ENCODE assay signal across 8 cellular contexts in the genomic region with DNA sequence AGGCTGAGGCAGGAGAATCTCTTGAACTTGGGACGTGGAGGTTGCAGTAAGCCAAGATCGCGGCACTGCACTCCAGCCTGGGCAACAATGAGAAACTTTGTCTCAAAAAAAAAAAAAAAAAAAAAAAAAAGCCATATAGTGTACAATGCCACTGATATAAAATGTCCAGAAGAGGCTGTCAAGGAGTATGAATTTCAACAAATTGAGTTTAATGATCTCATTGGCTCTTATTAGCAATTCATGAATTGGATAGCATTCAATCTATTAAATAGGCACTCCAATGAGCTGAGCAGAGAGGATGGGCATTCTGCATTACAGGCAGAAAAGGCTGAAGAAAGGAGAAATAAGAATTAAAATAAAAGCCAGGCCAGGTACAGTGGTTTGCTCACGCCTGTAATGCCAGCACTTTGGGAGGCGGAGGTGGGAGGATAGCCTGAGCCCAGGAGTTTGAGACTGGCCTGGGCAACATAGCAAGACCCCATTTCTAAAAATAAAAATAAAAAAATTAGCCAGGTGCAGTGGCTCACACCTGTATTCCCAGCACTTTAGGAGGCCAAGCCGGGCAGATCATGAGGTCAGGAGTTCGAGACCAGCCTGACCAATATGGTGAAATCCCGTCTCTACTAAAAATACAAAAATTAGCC. TPM values are rescaled to one million over a fixed set of nuclear protein-coding genes. Genes with fewer than 3 reads are reported as not detected.
A peak's percentile ranks its signal among the peaks of the same experiment; 100 is the strongest.
DNase-seq lines count a peak whose midpoint lies in the region; ATAC-seq and TF ChIP-seq lines count a peak whose summit lies in the region.

No MANE protein-coding gene starts in this region.

- DNase-seq in left ventricle myocardium inferior = no peak
- no peak for DNase-seq in Right ventricle myocardium inferior (ENCODE audit: missing footprints)
- no peak for DNase-seq in mesothelial cell of epicardium (ENCODE audit: low spot score in 2 of 2, unreplicated experiment in 2 of 2)
- no peak for DNase-seq in vagina (ENCODE audit: extremely low spot score in 2 of 2)
- DNase-seq in stimulated activated naive CD4-positive, alpha-beta T cell (lab: John Stamatoyannopoulos, UW) = no peak
- no peak for DNase-seq in cerebellar cortex (ENCODE audit: low spot score)

- H3K9me3 ChIP-seq in left ventricle myocardium inferior (replicated peaks) (no peaks in the 10 kb centered on the region), vagina (no peaks in the 10 kb centered on the region)

- H3K27me3 Mint-ChIP-seq in brain (peaks cover 9% of the 10 kb centered on the region), mesothelial cell of epicardium (ENCODE audit: low read depth) (no peaks in the 10 kb centered on the region)

- H3K36me3 Mint-ChIP-seq in brain (no peaks in the 10 kb centered on the region), mesothelial cell of epicardium (no peaks in the 10 kb centered on the region)

- peaks cover 35% of the 10 kb centered on the region for H3K4me1 ChIP-seq in left ventricle myocardium inferior
- peaks cover 34% of the 10 kb centered on the region for H3K4me1 ChIP-seq in vagina

- no peaks in the 10 kb centered on the region for H3K36me3 ChIP-seq in left ventricle myocardium inferior
- H3K36me3 ChIP-seq in vagina = no peaks in the 10 kb centered on the region

- H3K27ac ChIP-seq in left ventricle myocardium inferior (replicated peaks) = peak overlapping the region; percentile 81
- H3K27ac ChIP-seq in vagina = peak overlapping the region; percentile 55

- H3K27ac Mint-ChIP-seq in brain (peak overlapping the region; percentile 90 to 98 (median 95)), mesothelial cell of epicardium (peak overlapping the region; percentile 97)

- intact Hi-C loops in left ventricle myocardium inferior (cut with micrococcal nuclease) (no loop called here), Right ventricle myocardium inferior (cut with DNase I) (loop anchor here (1.0 kb wide), 1 partner anchor 30 kb away; the partner anchor contains the start of gene TIMM13), vagina (cut with DNase I) (loop anchor here (5.0 kb wide), 1 partner anchor 325 kb away; the partner anchor contains the start of gene SGTA)

- H3K9me3 Mint-ChIP-seq in brain (peaks cover 0 to 2% (median 0%) of the 10 kb centered on the region in 5 experiments), mesothelial cell of epicardium (no peaks in the 10 kb centered on the region)

- no peak for TF ChIP-seq POLR2A in vagina (IDR thresholded peaks at IDR 0.05)

- peak overlapping the region; percentile 99 for H3K4me3 ChIP-seq in left ventricle myocardium inferior
- peak overlapping the region; percentile 93 to 96 for H3K4me3 ChIP-seq in vagina

- H3K4me1 Mint-ChIP-seq in brain (peaks cover 36% of the 10 kb centered on the region), mesothelial cell of epicardium (peaks cover 20% of the 10 kb centered on the region)

- ATAC-seq in Right ventricle myocardium inferior (no peak), GM19467 (IDR thresholded peaks at IDR 0.05; ENCODE audit: unreplicated experiment) (no peak)

- no peak for TF ChIP-seq CTCF in left ventricle myocardium inferior (IDR thresholded peaks at IDR 0.05; ENCODE audit: borderline replicate concordance)
- TF ChIP-seq CTCF in brain (conservative IDR thresholded peaks at IDR 0.05) = peak in 1 of 2 experiments; percentile 3
- TF ChIP-seq CTCF in mesothelial cell of epicardium (IDR thresholded peaks at IDR 0.05; ENCODE audit: unreplicated experiment) = no peak
- no peak for TF ChIP-seq CTCF in vagina (IDR thresholded peaks at IDR 0.05)

- H3K4me3 Mint-ChIP-seq in brain (peak overlapping the region; percentile 86 to 93 (median 92)), mesothelial cell of epicardium (peak overlapping the region; percentile 75)

- H3K27me3 ChIP-seq in left ventricle myocardium inferior (ENCODE audit: low read depth) (no peaks in the 10 kb centered on the region), vagina (no peaks in the 10 kb centered on the region)

RNA-seq across cellular contexts. Expression of gene LMNB2, which starts 0.8 kb away (rescaled TPM):
- total RNA-seq in left ventricle myocardium inferior = 11.0 TPM
- total RNA-seq in Right ventricle myocardium inferior = 19.2 TPM
- 80.9 TPM for polyA plus RNA-seq in brain (ENCODE audit: insufficient read depth, low read depth, low replicate concordance)
- 86.0 to 95.8 TPM (median 89.0 TPM) in 3 replicates for total RNA-seq in mesothelial cell of epicardium
- 41.0 TPM for total RNA-seq in vagina

RNA-seq across cellular contexts. Expression of gene GADD45B, which starts 18.4 kb away (rescaled TPM):
- total RNA-seq in left ventricle myocardium inferior (34.3 TPM), Right ventricle myocardium inferior (39.8 TPM), mesothelial cell of epicardium (80.0 to 84.4 TPM (median 84.1 TPM) in 3 replicates), vagina (181 TPM)
- 28.4 TPM for polyA plus RNA-seq in brain (ENCODE audit: insufficient read depth, low read depth, low replicate concordance)

RNA-seq across cellular contexts. Expression of gene TIMM13, which starts 30.1 kb away (rescaled TPM):
- total RNA-seq in left ventricle myocardium inferior = 87.7 TPM
- 86.9 TPM for total RNA-seq in Right ventricle myocardium inferior
- 121 TPM for polyA plus RNA-seq in brain (ENCODE audit: insufficient read depth, low read depth, low replicate concordance)
- 101 to 110 TPM (median 102 TPM) in 3 replicates for total RNA-seq in mesothelial cell of epicardium
- total RNA-seq in vagina = 20.9 TPM
